Comparison of ENCODE assay signal across 1 cellular context in the genomic region with DNA sequence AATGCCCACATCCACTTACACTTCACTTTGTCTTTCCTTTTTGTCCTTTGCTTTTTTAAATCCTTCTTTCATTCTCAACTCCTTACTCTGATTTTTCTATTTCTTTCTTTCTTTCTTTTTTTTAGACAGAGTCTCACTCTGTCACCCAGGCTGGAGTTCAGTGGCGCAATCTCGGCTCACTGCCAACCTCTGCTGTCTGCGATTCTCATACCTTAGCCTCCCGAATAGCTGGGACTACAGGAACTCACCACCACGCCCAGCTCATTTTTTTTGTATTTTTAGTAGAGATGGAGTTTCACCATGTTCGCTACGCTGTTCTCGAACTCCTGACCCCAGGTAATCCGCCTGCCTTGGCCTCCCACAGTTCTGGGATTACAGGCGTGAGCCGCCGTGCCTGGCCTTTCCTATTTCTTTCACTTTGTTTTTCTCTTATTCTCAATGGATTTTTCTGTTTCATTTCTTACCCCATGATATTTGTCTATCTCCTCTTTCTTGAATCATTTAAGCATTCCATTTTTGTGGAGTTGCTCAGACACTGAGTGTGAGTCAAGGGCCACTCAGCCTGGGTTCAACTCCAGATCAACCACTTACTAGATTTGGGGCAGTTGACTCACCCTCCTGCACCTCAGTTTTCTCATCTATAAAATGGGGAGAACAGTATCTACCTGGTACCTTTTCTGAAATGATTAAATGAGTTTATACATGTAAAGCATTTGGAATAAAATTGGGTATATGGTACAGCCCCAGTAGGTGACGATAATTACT.
TF ChIP-seq lines count a peak whose summit lies in the region.

No MANE protein-coding gene starts in this region.

TF ChIP-seq in SK-N-SH treated with all-trans-retinoic acid at 6 μM for 48 hours, 23 proteins besides CTCF, POLR2A, EP300 and RAD21 (continued from another document):
- TF ChIP-seq, protein P1, sequence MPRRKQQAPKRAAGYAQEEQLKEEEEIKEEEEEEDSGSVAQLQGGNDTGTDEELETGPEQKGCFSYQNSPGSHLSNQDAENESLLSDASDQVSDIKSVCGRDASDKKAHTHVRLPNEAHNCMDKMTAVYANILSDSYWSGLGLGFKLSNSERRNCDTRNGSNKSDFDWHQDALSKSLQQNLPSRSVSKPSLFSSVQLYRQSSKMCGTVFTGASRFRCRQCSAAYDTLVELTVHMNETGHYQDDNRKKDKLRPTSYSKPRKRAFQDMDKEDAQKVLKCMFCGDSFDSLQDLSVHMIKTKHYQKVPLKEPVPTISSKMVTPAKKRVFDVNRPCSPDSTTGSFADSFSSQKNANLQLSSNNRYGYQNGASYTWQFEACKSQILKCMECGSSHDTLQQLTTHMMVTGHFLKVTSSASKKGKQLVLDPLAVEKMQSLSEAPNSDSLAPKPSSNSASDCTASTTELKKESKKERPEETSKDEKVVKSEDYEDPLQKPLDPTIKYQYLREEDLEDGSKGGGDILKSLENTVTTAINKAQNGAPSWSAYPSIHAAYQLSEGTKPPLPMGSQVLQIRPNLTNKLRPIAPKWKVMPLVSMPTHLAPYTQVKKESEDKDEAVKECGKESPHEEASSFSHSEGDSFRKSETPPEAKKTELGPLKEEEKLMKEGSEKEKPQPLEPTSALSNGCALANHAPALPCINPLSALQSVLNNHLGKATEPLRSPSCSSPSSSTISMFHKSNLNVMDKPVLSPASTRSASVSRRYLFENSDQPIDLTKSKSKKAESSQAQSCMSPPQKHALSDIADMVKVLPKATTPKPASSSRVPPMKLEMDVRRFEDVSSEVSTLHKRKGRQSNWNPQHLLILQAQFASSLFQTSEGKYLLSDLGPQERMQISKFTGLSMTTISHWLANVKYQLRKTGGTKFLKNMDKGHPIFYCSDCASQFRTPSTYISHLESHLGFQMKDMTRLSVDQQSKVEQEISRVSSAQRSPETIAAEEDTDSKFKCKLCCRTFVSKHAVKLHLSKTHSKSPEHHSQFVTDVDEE (CRISPR knock-in tag; IDR thresholded peaks at IDR 0.05), result no peak
- TF ChIP-seq ESRRG (CRISPR knock-in tag; IDR thresholded peaks at IDR 0.05), result no peak
- TF ChIP-seq TOX (CRISPR knock-in tag; IDR thresholded peaks at IDR 0.05; ENCODE audit: borderline replicate concordance), result no peak
- no peak for TF ChIP-seq ZFP3 (CRISPR knock-in tag; IDR thresholded peaks at IDR 0.05)
- TF ChIP-seq, protein P2, sequence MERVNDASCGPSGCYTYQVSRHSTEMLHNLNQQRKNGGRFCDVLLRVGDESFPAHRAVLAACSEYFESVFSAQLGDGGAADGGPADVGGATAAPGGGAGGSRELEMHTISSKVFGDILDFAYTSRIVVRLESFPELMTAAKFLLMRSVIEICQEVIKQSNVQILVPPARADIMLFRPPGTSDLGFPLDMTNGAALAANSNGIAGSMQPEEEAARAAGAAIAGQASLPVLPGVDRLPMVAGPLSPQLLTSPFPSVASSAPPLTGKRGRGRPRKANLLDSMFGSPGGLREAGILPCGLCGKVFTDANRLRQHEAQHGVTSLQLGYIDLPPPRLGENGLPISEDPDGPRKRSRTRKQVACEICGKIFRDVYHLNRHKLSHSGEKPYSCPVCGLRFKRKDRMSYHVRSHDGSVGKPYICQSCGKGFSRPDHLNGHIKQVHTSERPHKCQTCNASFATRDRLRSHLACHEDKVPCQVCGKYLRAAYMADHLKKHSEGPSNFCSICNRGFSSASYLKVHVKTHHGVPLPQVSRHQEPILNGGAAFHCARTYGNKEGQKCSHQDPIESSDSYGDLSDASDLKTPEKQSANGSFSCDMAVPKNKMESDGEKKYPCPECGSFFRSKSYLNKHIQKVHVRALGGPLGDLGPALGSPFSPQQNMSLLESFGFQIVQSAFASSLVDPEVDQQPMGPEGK (CRISPR knock-in tag; IDR thresholded peaks at IDR 0.05; ENCODE audit: borderline replicate concordance), result no peak
- no peak for TF ChIP-seq TCF4 (CRISPR knock-in tag; IDR thresholded peaks at IDR 0.05; ENCODE audit: borderline replicate concordance)
- TF ChIP-seq GLIS3 (CRISPR knock-in tag; IDR thresholded peaks at IDR 0.05), result no peak
- TF ChIP-seq, protein P3, sequence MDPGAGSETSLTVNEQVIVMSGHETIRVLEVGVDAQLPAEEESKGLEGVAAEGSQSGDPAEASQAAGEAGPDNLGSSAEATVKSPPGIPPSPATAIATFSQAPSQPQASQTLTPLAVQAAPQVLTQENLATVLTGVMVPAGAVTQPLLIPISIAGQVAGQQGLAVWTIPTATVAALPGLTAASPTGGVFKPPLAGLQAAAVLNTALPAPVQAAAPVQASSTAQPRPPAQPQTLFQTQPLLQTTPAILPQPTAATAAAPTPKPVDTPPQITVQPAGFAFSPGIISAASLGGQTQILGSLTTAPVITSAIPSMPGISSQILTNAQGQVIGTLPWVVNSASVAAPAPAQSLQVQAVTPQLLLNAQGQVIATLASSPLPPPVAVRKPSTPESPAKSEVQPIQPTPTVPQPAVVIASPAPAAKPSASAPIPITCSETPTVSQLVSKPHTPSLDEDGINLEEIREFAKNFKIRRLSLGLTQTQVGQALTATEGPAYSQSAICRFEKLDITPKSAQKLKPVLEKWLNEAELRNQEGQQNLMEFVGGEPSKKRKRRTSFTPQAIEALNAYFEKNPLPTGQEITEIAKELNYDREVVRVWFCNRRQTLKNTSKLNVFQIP (CRISPR knock-in tag; IDR thresholded peaks at IDR 0.05; ENCODE audit: borderline replicate concordance, low read depth), result no peak
- no peak for TF ChIP-seq OSR1 (CRISPR knock-in tag; IDR thresholded peaks at IDR 0.05)
- TF ChIP-seq, protein P4, sequence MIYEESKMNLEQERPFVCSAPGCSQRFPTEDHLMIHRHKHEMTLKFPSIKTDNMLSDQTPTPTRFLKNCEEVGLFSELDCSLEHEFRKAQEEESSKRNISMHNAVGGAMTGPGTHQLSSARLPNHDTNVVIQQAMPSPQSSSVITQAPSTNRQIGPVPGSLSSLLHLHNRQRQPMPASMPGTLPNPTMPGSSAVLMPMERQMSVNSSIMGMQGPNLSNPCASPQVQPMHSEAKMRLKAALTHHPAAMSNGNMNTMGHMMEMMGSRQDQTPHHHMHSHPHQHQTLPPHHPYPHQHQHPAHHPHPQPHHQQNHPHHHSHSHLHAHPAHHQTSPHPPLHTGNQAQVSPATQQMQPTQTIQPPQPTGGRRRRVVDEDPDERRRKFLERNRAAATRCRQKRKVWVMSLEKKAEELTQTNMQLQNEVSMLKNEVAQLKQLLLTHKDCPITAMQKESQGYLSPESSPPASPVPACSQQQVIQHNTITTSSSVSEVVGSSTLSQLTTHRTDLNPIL (CRISPR knock-in tag; IDR thresholded peaks at IDR 0.05; ENCODE audit: low read depth), result no peak
- no peak for TF ChIP-seq ZFP30 (CRISPR knock-in tag; IDR thresholded peaks at IDR 0.05)
